22 cellular contexts compared by ENCODE assay signal in the genomic region with DNA sequence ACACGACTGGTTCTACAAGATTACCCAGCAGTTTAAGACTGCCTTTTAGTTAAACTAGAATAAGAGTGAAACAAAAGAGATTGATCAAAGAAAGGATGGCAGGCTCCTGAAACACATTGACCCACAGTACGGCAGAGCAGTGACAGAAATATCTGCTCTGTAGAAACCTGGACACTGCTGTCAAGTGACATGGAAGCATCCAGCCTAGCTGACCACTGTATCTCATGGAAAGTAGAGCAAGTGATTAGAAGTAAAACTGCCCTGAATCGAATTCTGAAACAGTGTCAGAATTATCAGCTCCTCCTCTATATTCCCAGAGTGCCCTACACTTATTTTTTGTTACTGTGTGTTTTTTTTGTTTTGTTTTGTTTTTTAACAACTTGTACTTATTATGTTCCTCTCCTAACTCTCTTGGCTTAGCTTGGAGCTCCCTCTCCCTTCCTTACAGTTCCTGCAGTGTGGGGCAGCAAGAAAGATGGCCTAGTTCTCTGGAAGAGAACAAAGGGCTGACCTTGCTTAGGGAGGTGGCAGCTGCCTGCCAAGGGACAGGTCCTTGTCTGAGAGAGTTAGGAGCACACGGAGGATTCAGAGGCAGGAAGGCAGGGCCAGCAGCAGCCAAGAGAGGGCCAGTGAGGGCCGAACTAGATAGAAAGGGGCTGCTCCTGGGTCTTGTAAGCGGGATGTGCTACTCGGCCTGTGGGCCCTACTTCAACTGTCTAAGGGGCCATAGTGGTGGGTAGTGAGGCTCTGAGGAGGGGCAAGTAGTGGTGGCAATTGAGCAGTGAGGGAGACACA.
DNase-seq lines count a peak whose midpoint lies in the region; ATAC-seq and TF ChIP-seq lines count a peak whose summit lies in the region.
"Had no signal": no experiment of that assay in that cellular context is flagged by ENCODE, and none has a peak within 500 bp of the region (broad histone marks: within the 10 kb centered on the region; RNA-seq: fewer than 3 reads in every experiment).

No MANE protein-coding gene starts in this region.

- no peaks in the 10 kb centered on the region for H3K27me3 ChIP-seq in dorsolateral prefrontal cortex
- H3K27me3 ChIP-seq in neuronal stem cell (ENCODE audit: control insufficient read depth in 3 of 3, insufficient read depth in 3 of 3, low read depth in 1 of 3, low read length in 3 of 3) = no peaks in the 10 kb centered on the region
- H3K27me3 ChIP-seq: neutrophil, uterus had no signal

- H3K9me3 Mint-ChIP-seq in Calu3 (ENCODE audit: low read depth, unreplicated experiment) = peaks cover 4% of the 10 kb centered on the region
- H3K9me3 Mint-ChIP-seq in endothelial cell (ENCODE audit: unreplicated experiment) = no peaks in the 10 kb centered on the region

- H4K8ac ChIP-seq in neuronal stem cell (ENCODE audit: low read depth, low read length) = no peak overlapping the region

- no peaks in the 10 kb centered on the region for H3K27me3 Mint-ChIP-seq in Calu3 (ENCODE audit: unreplicated experiment)
- no peaks in the 10 kb centered on the region for H3K27me3 Mint-ChIP-seq in endothelial cell (ENCODE audit: unreplicated experiment)

- H3K9ac ChIP-seq in neuronal stem cell (ENCODE audit: low read depth, low read length, poor library complexity) = no peak overlapping the region

- no peak overlapping the region for H3K14ac ChIP-seq in neuronal stem cell (ENCODE audit: low read length)

- H2AK5ac ChIP-seq in neuronal stem cell (ENCODE audit: low read depth, low read length) = no peak overlapping the region

- H3K4me3 ChIP-seq in dorsolateral prefrontal cortex (no peak overlapping the region), neuronal stem cell (ENCODE audit: low read length in 2 of 2) (no peak overlapping the region)
- H3K4me3 ChIP-seq: HAP-1, uterus had no signal

- no peak overlapping the region for H4K91ac ChIP-seq in neuronal stem cell (ENCODE audit: low read depth, low read length, poor library complexity)

- no peak overlapping the region for H2BK12ac ChIP-seq in neuronal stem cell (ENCODE audit: low read length)

- H2AFZ ChIP-seq in neuronal stem cell (ENCODE audit: low read length) = peak overlapping the region; percentile 32

- H3K4me3 Mint-ChIP-seq in Calu3 (ENCODE audit: low read depth, unreplicated experiment) (no peak overlapping the region), endothelial cell (ENCODE audit: unreplicated experiment) (no peak overlapping the region)
- H3K4me3 Mint-ChIP-seq: T-helper 1 cell treated with Interleukin-12 subunit alpha and Interleukin-12 subunit beta and Interleukin-4 antibody, amounts not matched to agents 30 μg/mL and 1 μg/mL, for 36 hours had no signal

- H3K4me1 Mint-ChIP-seq in Calu3 (ENCODE audit: low read depth, unreplicated experiment) (peaks cover 22% of the 10 kb centered on the region), endothelial cell (ENCODE audit: unreplicated experiment) (no peaks in the 10 kb centered on the region)

- TF ChIP-seq CTCF in Calu3 (IDR thresholded peaks at IDR 0.05; ENCODE audit: unreplicated experiment) = peak; percentile 17
- TF ChIP-seq CTCF in dorsolateral prefrontal cortex (IDR thresholded peaks at IDR 0.05 in 54 of 56, conservative IDR thresholded peaks at IDR 0.05 in 2 of 56; ENCODE audit: low read depth in 1 of 56, partially characterized antibody in 56 of 56) = peak in 32 of 56 donors; percentile 7 to 52 (median 26)
- no peak for TF ChIP-seq CTCF in endothelial cell (IDR thresholded peaks at IDR 0.05; ENCODE audit: unreplicated experiment)

- no peak overlapping the region for H2BK15ac ChIP-seq in neuronal stem cell (ENCODE audit: low read length)

- intact Hi-C loops in Calu3 (cut with micrococcal nuclease; ENCODE audit: unreplicated experiment) (loop anchor here (1.0 to 2.0 kb wide), 2 partner anchors 90 to 233 kb away; no protein-coding TSS in a partner anchor), dorsolateral prefrontal cortex (cut with DNase I) (no loop called here)

- ATAC-seq in GM21447 (IDR thresholded peaks at IDR 0.05; ENCODE audit: unreplicated experiment) (no peak), HG02885 (IDR thresholded peaks at IDR 0.05; ENCODE audit: poor library complexity, unreplicated experiment) (no peak)

- H3K23ac ChIP-seq in neuronal stem cell (ENCODE audit: low read depth, low read length, poor library complexity) = no peak overlapping the region

- H3K9me3 ChIP-seq in neuronal stem cell (replicated peaks in 1 of 2; ENCODE audit: control insufficient read depth in 2 of 2, insufficient read depth in 1 of 2, low read depth in 1 of 2, low read length in 2 of 2) = no peaks in the 10 kb centered on the region
- H3K9me3 ChIP-seq: HAP-1, neutrophil, uterus had no signal

- H3K79me1 ChIP-seq in neuronal stem cell (ENCODE audit: low read depth, low read length) = no peaks in the 10 kb centered on the region

- no peak overlapping the region for H3K18ac ChIP-seq in neuronal stem cell (ENCODE audit: low read length)

- BruUV-seq in Calu3 (replicated peaks; lab: Mats Ljungman, UMichigan) = no TSS peak

- H2BK5ac ChIP-seq in neuronal stem cell (ENCODE audit: low read length) = no peak overlapping the region

- no peaks in the 10 kb centered on the region for H3K36me3 Mint-ChIP-seq in Calu3 (ENCODE audit: insufficient read depth, unreplicated experiment)
- no peaks in the 10 kb centered on the region for H3K36me3 Mint-ChIP-seq in endothelial cell (ENCODE audit: low read depth, unreplicated experiment)

- H2BK120ac ChIP-seq in neuronal stem cell (ENCODE audit: low read depth, low read length) = no peak overlapping the region

- DNase-seq in Calu3 (peak; percentile 42), LoVo (ENCODE audit: low spot score) (peak; percentile 7), dorsolateral prefrontal cortex (peak in 1 of 10 donors; percentile 15), neuronal stem cell (ENCODE audit: low spot score) (no peak), endothelial cell (ENCODE audit: low spot score) (no peak)
- no peak for DNase-seq in stimulated activated CD4-positive, alpha-beta T cell treated with anti-CD3 and anti-CD28 coated beads, Interleukin-2, amount 100 ng/mL, for 48 hours
- DNase-seq: activated CD4-positive, CD25-positive, alpha-beta regulatory T cell treated with anti-CD3 and anti-CD28 coated beads, Interleukin-2, amount 50 U/mL, for 72 hours; activated CD8-positive, alpha-beta memory T cell treated with anti-CD3 and anti-CD28 coated beads, Interleukin-2, amount 50 U/mL, for 4 hours; activated naive CD4-positive, alpha-beta T cell; DND-41; Karpas-422; NCI-H2029; NCI-H774; RPMI8226; stimulated activated naive CD4-positive, alpha-beta T cell treated with Interleukin-2 at 50 U/mL for 16 hours; uterus had no signal

- H3K36me3 ChIP-seq in neuronal stem cell (replicated peaks in 1 of 2; ENCODE audit: control insufficient read depth in 2 of 2, insufficient read depth in 2 of 2, low read length in 2 of 2) = no peaks in the 10 kb centered on the region
- H3K36me3 ChIP-seq: HAP-1, neutrophil, uterus had no signal

- H3K4ac ChIP-seq in neuronal stem cell (ENCODE audit: low read length) = no peak overlapping the region

- no peaks in the 10 kb centered on the region for H3K4me1 ChIP-seq in neuronal stem cell (ENCODE audit: control insufficient read depth in 2 of 2, insufficient read depth in 1 of 2, low read depth in 1 of 2, low read length in 2 of 2)
- H3K4me1 ChIP-seq: HAP-1 had no signal

- H3K4me2 ChIP-seq in neuronal stem cell (ENCODE audit: insufficient read depth, low read length, poor library complexity, severe bottlenecking) = no peak overlapping the region

- WGBS in neuronal stem cell (ENCODE audit: extremely low coverage in 2 of 2, insufficient read length in 2 of 2, insufficient replicate concordance in 1 of 2), 2 donors = no CpG with 5 or more reads among the region's 7 CpGs

- H3K27ac ChIP-seq in dorsolateral prefrontal cortex = peak overlapping the region in 1 of 59 donors; percentile 3
- no peak overlapping the region for H3K27ac ChIP-seq in neuronal stem cell (replicated peaks; ENCODE audit: low read length)
- H3K27ac ChIP-seq: HL-60, neutrophil, uterus had no signal

- CTCF ChIA-PET in Calu3 (lab: Charles Lee) = interaction anchor here (0.8 to 1.3 kb wide), 4 partner anchors 8 to 191 kb away, joined by 4 to 23 read pairs (median 6); no protein-coding TSS in a partner anchor

- H3K27ac Mint-ChIP-seq in Calu3 (ENCODE audit: unreplicated experiment) (peak overlapping the region; percentile 0), endothelial cell (ENCODE audit: unreplicated experiment) (no peak overlapping the region)
- H3K27ac Mint-ChIP-seq: T-helper 1 cell treated with Interleukin-12 subunit alpha and Interleukin-12 subunit beta and Interleukin-4 antibody, amounts not matched to agents 30 μg/mL and 1 μg/mL, for 36 hours had no signal

Comparison
In these comparisons a context has a peak if more than half of its experiments do, and no peak if none do; other contexts are left out.
1. DNase-seq: peak in Calu3 (single experiment) and LoVo (single experiment); none in neuronal stem cell (single experiment), endothelial cell (single experiment) and stimulated activated CD4-positive, alpha-beta T cell treated with anti-CD3 and anti-CD28 coated beads, Interleukin-2, amount 100 ng/mL, for 48 hours (0 of 2).